In genomic region chr4:5524451-5524850, GRCh38 we compare ENCODE assay signal across 15 cellular contexts.
A peak's percentile ranks its signal among the peaks of the same experiment; 100 is the strongest.
DNase-seq lines count a peak whose midpoint lies in the region; ATAC-seq, FAIRE-seq and TF ChIP-seq lines count a peak whose summit lies in the region.
"Had no signal": no experiment of that assay in that cellular context is flagged by ENCODE, and none has a peak within 500 bp of the region (broad histone marks: within the 10 kb centered on the region; RNA-seq: fewer than 3 reads in every experiment).

No MANE protein-coding gene starts in this region.

- WGBS in liver: 79% methylated on average over 2 of the region's 2 CpGs
- WGBS in HepG2 (ENCODE audit: low lambda C conversion rate): 10% methylated on average over 2 of the region's 2 CpGs
- WGBS in esophagus muscularis mucosa: 81% methylated on average over 2 of the region's 2 CpGs

- H3K27ac Mint-ChIP-seq in mesothelial cell of epicardium: peak overlapping the region; percentile 15
- H3K27ac Mint-ChIP-seq: CD14-positive monocyte had no signal

- H3K4me3 ChIP-seq in liver (ENCODE audit: low read depth in 1 of 3, low read length in 3 of 3) (no peak overlapping the region), HepG2 (replicated peaks in 1 of 3; ENCODE audit: insufficient read depth in 1 of 3, low read depth in 2 of 3, low read length in 3 of 3) (no peak overlapping the region), esophagus muscularis mucosa (no peak overlapping the region)
- H3K4me3 ChIP-seq: A549, SJSA1 had no signal

- peak overlapping the region; percentile 10 to 74 for H3K27ac ChIP-seq in liver (ENCODE audit: low read depth in 1 of 2, low read length in 2 of 2)
- no peak overlapping the region for H3K27ac ChIP-seq in HepG2 (ENCODE audit: extremely low read length, insufficient read depth, low read length)
- H3K27ac ChIP-seq in esophagus muscularis mucosa (replicated peaks in 1 of 4): no peak overlapping the region
- H3K27ac ChIP-seq: A549, RWPE1, SJSA1 had no signal

- H3K27me3 Mint-ChIP-seq in mesothelial cell of epicardium (ENCODE audit: low read depth): no peaks in the 10 kb centered on the region

- H3K4me2 ChIP-seq in HepG2 (ENCODE audit: low read depth, low read length): no peak overlapping the region
- H3K4me2 ChIP-seq: A549 had no signal

- no peaks in the 10 kb centered on the region for H3K79me2 ChIP-seq in HepG2 (ENCODE audit: insufficient read depth, low read length)

- DNase-seq in HepG2 (ENCODE audit: low spot score) (no peak), esophagus muscularis mucosa (ENCODE audit: extremely low spot score) (peak; percentile 62), mesothelial cell of epicardium (ENCODE audit: low spot score in 2 of 2, unreplicated experiment in 2 of 2) (no peak)
- DNase-seq in stimulated activated naive CD4-positive, alpha-beta T cell (lab: John Stamatoyannopoulos, UW): no peak
- DNase-seq: Caco-2, DND-41, H7, NCI-H2081 treated with DMSO at 0.1 percent for 48 hours had no signal

- CTCF ChIA-PET in HepG2 (lab: Yijun Ruan, JAX; ENCODE audit: low intra/inter-chr PET ratio, low total read pairs): no interaction called here

- TF ChIP-seq EP300 in HepG2 (IDR thresholded peaks at IDR 0.05; ENCODE audit: low read depth in 2 of 2, low read length in 2 of 2): no peak
- TF ChIP-seq EP300 in HepG2 (CRISPR knock-in tag; IDR thresholded peaks at IDR 0.05; ENCODE audit: borderline replicate concordance): no peak
- TF ChIP-seq EP300 in esophagus muscularis mucosa (IDR thresholded peaks at IDR 0.05): no peak

- H3K36me3 Mint-ChIP-seq in mesothelial cell of epicardium: peaks cover 16% of the 10 kb centered on the region
- H3K36me3 Mint-ChIP-seq: CD14-positive monocyte had no signal

- H3K9me3 ChIP-seq in liver (ENCODE audit: control insufficient read depth in 4 of 4, low read length in 3 of 4): no peaks in the 10 kb centered on the region
- no peaks in the 10 kb centered on the region for H3K9me3 ChIP-seq in HepG2 (ENCODE audit: low read length)
- H3K9me3 ChIP-seq in esophagus muscularis mucosa: no peaks in the 10 kb centered on the region
- H3K9me3 ChIP-seq: A549, Caco-2, SJSA1 had no signal

- no peaks in the 10 kb centered on the region for H3K27me3 ChIP-seq in liver (ENCODE audit: control insufficient read depth in 4 of 4, insufficient read depth in 4 of 4, low read length in 3 of 4)
- no peaks in the 10 kb centered on the region for H3K27me3 ChIP-seq in HepG2 (ENCODE audit: control insufficient read depth in 1 of 2, insufficient read depth in 2 of 2, low read length in 2 of 2)
- no peaks in the 10 kb centered on the region for H3K27me3 ChIP-seq in esophagus muscularis mucosa
- H3K27me3 ChIP-seq: SJSA1 had no signal

- peaks cover 20% of the 10 kb centered on the region for H3K9me3 Mint-ChIP-seq in mesothelial cell of epicardium

- TF ChIP-seq CTCF in liver (IDR thresholded peaks at IDR 0.05; ENCODE audit: low read depth, low read length, missing input control) (no peak), HepG2 (CRISPR knock-in tag; IDR thresholded peaks at IDR 0.05) (no peak), esophagus muscularis mucosa (IDR thresholded peaks at IDR 0.05) (no peak), mesothelial cell of epicardium (IDR thresholded peaks at IDR 0.05; ENCODE audit: unreplicated experiment) (no peak)

- peaks cover 24% of the 10 kb centered on the region for H3K4me1 Mint-ChIP-seq in mesothelial cell of epicardium
- H3K4me1 Mint-ChIP-seq: CD14-positive monocyte had no signal

- H3K4me3 Mint-ChIP-seq in mesothelial cell of epicardium: no peak overlapping the region
- H3K4me3 Mint-ChIP-seq: CD14-positive monocyte had no signal

- no peak overlapping the region for H2AFZ ChIP-seq in HepG2 (ENCODE audit: low read length)

- H3K36me3 ChIP-seq in liver (ENCODE audit: control insufficient read depth in 4 of 4, insufficient read depth in 3 of 4, low read depth in 1 of 4, low read length in 3 of 4) (no peaks in the 10 kb centered on the region), HepG2 (replicated peaks in 1 of 2; ENCODE audit: control insufficient read depth in 1 of 2, insufficient read depth in 2 of 2, low read length in 2 of 2) (no peaks in the 10 kb centered on the region), esophagus muscularis mucosa (peaks cover 0 to 11% (median 0%) of the 10 kb centered on the region in 4 donors)
- H3K36me3 ChIP-seq: SJSA1 had no signal

- FAIRE-seq in HepG2 (lab: Jason Lieb, UNC): no peak
- FAIRE-seq: A549 had no signal

- H3K4me1 ChIP-seq in liver (ENCODE audit: control insufficient read depth in 4 of 4, insufficient read depth in 4 of 4, low read length in 3 of 4) (peaks cover 0 to 10% (median 1%) of the 10 kb centered on the region in 4 donors), HepG2 (ENCODE audit: insufficient read depth, low read length) (no peaks in the 10 kb centered on the region), esophagus muscularis mucosa (peaks cover 0 to 12% (median 11%) of the 10 kb centered on the region in 4 donors)
- H3K4me1 ChIP-seq: A549, Caco-2, SJSA1 had no signal

- in situ Hi-C loops in HepG2 (cut with HindIII; ENCODE audit: extremely low pct_ligation_motif_present, low pct_unique_long_range_greater_than_20kb): no loop called here

- no peak for ATAC-seq in HepG2
- no peak for ATAC-seq in HG03045 (IDR thresholded peaks at IDR 0.05; ENCODE audit: unreplicated experiment)
- ATAC-seq in HG02759 (IDR thresholded peaks at IDR 0.05; ENCODE audit: unreplicated experiment): no peak
- ATAC-seq: A549 had no signal

- POLR2A ChIA-PET in HepG2 (lab: Yijun Ruan, JAX): no interaction called here

- H3K9ac ChIP-seq in liver (ENCODE audit: low read depth in 1 of 2, low read length in 2 of 2) (no peak overlapping the region), HepG2 (ENCODE audit: insufficient read depth, low read depth, low read length) (no peak overlapping the region)

- TF ChIP-seq POLR2A in HepG2 (IDR thresholded peaks at IDR 0.05; ENCODE audit: insufficient read depth in 1 of 2, low read depth in 2 of 2, low read length in 2 of 2): no peak
- no peak for TF ChIP-seq POLR2A in esophagus muscularis mucosa (IDR thresholded peaks at IDR 0.05; ENCODE audit: low read depth)

- BruUV-seq in HepG2 (replicated peaks; lab: Mats Ljungman, UMichigan): no TSS peak

- intact Hi-C loops in HepG2 (cut with micrococcal nuclease; ENCODE audit: unreplicated experiment): no loop called here
- intact Hi-C loops in esophagus muscularis mucosa (cut with DNase I): no loop called here

- TF ChIP-seq RAD21 in liver (IDR thresholded peaks at IDR 0.05): no peak
- TF ChIP-seq RAD21 in HepG2 (CRISPR knock-in tag; IDR thresholded peaks at IDR 0.05): no peak

- no peaks in the 10 kb centered on the region for H4K20me1 ChIP-seq in HepG2 (ENCODE audit: insufficient read depth, low read length)

TF ChIP-seq in liver, 16 proteins besides CTCF, POLR2A, EP300 and RAD21 (continues in another document):
- no peak for TF ChIP-seq HNF4G (IDR thresholded peaks at IDR 0.05)
- no peak for TF ChIP-seq TAF1 (conservative IDR thresholded peaks at IDR 0.05)
- no peak for TF ChIP-seq HNF4A (conservative IDR thresholded peaks at IDR 0.05)
- no peak for TF ChIP-seq RXRA (IDR thresholded peaks at IDR 0.05)

TF ChIP-seq in HepG2, 621 proteins besides CTCF, POLR2A, EP300 and RAD21 (continues in another document):
- TF ChIP-seq MXI1 (IDR thresholded peaks at IDR 0.05; ENCODE audit: borderline replicate concordance, low read depth, low read length) (no peak), THYN1 (CRISPR knock-in tag; IDR thresholded peaks at IDR 0.05; ENCODE audit: borderline replicate concordance, low read depth) (no peak), POLR2AphosphoS2 (IDR thresholded peaks at IDR 0.05; ENCODE audit: low read depth, low read length) (no peak), ZNF615 (CRISPR knock-in tag; IDR thresholded peaks at IDR 0.05; ENCODE audit: borderline replicate concordance) (no peak), ZNF547 (CRISPR knock-in tag; IDR thresholded peaks at IDR 0.05) (no peak), ZMAT5 (CRISPR knock-in tag; IDR thresholded peaks at IDR 0.05; ENCODE audit: borderline replicate concordance, low read depth) (no peak), ATF7-NPFF (CRISPR knock-in tag; IDR thresholded peaks at IDR 0.05; ENCODE audit: low read depth) (no peak), GZF1 (CRISPR knock-in tag; IDR thresholded peaks at IDR 0.05) (no peak), ZNF598 (CRISPR knock-in tag; IDR thresholded peaks at IDR 0.05; ENCODE audit: borderline replicate concordance) (no peak), MIXL1 (CRISPR knock-in tag; IDR thresholded peaks at IDR 0.05) (no peak)
- TF ChIP-seq, protein P1, sequence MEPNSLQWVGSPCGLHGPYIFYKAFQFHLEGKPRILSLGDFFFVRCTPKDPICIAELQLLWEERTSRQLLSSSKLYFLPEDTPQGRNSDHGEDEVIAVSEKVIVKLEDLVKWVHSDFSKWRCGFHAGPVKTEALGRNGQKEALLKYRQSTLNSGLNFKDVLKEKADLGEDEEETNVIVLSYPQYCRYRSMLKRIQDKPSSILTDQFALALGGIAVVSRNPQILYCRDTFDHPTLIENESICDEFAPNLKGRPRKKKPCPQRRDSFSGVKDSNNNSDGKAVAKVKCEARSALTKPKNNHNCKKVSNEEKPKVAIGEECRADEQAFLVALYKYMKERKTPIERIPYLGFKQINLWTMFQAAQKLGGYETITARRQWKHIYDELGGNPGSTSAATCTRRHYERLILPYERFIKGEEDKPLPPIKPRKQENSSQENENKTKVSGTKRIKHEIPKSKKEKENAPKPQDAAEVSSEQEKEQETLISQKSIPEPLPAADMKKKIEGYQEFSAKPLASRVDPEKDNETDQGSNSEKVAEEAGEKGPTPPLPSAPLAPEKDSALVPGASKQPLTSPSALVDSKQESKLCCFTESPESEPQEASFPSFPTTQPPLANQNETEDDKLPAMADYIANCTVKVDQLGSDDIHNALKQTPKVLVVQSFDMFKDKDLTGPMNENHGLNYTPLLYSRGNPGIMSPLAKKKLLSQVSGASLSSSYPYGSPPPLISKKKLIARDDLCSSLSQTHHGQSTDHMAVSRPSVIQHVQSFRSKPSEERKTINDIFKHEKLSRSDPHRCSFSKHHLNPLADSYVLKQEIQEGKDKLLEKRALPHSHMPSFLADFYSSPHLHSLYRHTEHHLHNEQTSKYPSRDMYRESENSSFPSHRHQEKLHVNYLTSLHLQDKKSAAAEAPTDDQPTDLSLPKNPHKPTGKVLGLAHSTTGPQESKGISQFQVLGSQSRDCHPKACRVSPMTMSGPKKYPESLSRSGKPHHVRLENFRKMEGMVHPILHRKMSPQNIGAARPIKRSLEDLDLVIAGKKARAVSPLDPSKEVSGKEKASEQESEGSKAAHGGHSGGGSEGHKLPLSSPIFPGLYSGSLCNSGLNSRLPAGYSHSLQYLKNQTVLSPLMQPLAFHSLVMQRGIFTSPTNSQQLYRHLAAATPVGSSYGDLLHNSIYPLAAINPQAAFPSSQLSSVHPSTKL (CRISPR knock-in tag; IDR thresholded peaks at IDR 0.05): no peak

Comparison
In these comparisons a context has a peak if more than half of its experiments do, and no peak if none do; other contexts are left out.
1. H3K27ac ChIP-seq: peak in liver (2 of 2); none in HepG2 (single experiment) and esophagus muscularis mucosa (0 of 4).